ENCODE assay signal across 1 cellular context in genomic region chr2:144516417-144516980, GRCh38.
TF ChIP-seq lines count a peak whose summit lies in the region.

No MANE protein-coding gene starts in this region.

TF ChIP-seq in WTC11, 78 proteins besides CTCF, POLR2A, EP300 and RAD21 (continued from another document):
- TF ChIP-seq STAT6 (CRISPR knock-in tag; conservative IDR thresholded peaks at IDR 0.05; ENCODE audit: low read depth), result no peak
- TF ChIP-seq E2F1 (CRISPR knock-in tag; IDR thresholded peaks at IDR 0.05), result no peak
- TF ChIP-seq IRF1 (CRISPR knock-in tag; IDR thresholded peaks at IDR 0.05), result no peak
- TF ChIP-seq HMGA2 (CRISPR knock-in tag; IDR thresholded peaks at IDR 0.05), result no peak
- TF ChIP-seq ATF3 (CRISPR knock-in tag; conservative IDR thresholded peaks at IDR 0.05), result no peak
- no peak for TF ChIP-seq ZBTB43 (CRISPR knock-in tag; IDR thresholded peaks at IDR 0.05)
- no peak for TF ChIP-seq ZMAT4 (CRISPR knock-in tag; IDR thresholded peaks at IDR 0.05)
- TF ChIP-seq E2F4 (CRISPR knock-in tag; IDR thresholded peaks at IDR 0.05; ENCODE audit: borderline replicate concordance, low read depth), result no peak
TF ChIP-seq in WTC11: peak in this region for 0.
